ENCODE assay signal across 13 cellular contexts in the genomic region with DNA sequence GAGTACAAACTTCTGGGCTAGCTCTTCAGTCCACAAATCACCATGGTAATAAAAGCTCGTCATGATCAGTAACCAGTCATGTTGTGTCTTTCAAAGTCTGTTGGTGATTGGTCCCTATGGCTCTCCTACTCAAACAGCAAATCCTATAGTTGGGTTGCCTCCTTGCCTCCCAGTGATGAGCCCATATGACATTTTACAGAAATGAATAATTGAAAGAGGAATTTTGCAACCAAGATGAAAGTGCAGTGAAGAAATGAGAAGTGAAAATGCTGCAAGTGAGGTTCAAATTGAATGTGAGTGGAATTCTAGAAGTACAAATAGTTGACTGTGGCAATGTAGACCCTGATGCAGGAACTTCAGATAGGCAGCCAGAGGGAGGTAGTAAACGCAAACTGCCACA.
"Had no signal": no experiment of that assay in that cellular context is flagged by ENCODE, and none has a peak within 500 bp of the region (broad histone marks: within the 10 kb centered on the region; RNA-seq: fewer than 3 reads in every experiment).

No MANE protein-coding gene starts in this region.

- H3K9me3 ChIP-seq: gastrocnemius medialis, testis had no signal

- H3K27me3 ChIP-seq: gastrocnemius medialis, testis had no signal

- H3K27ac ChIP-seq: epithelial cell of prostate, gastrocnemius medialis, testis had no signal

- H3K36me3 ChIP-seq: gastrocnemius medialis had no signal

- DNase-seq: activated CD4-positive, CD25-positive, alpha-beta regulatory T cell; activated CD8-positive, alpha-beta memory T cell treated with anti-CD3 and anti-CD28 coated beads, Interleukin-2, amount 10 ng/mL, durations not matched to agents 7 days and 5 days; activated effector memory CD4-positive, alpha-beta T cell treated with anti-CD3 and anti-CD28 coated beads, Interleukin-2, amount 50 U/mL, for 16 hours; activated T-cell treated with anti-CD3 and anti-CD28 coated beads, Interleukin-2, amount 50 U/mL, for 24 hours; amygdala; cortex of kidney; effector memory CD4-positive, alpha-beta T cell; gastrocnemius medialis; left ventricle myocardium superior; mesendoderm; stimulated activated CD4-positive, alpha-beta T cell treated with anti-CD3 and anti-CD28 coated beads, Interleukin-12 subunit alpha, Interleukin-12 subunit beta, amount 100 ng/mL, for 4 hours; testis had no signal

- H3K4me3 ChIP-seq: gastrocnemius medialis, testis had no signal

- H3K4me1 ChIP-seq: gastrocnemius medialis, testis had no signal
